Comparison of ENCODE assay signal across 9 cellular contexts in the genomic region with DNA sequence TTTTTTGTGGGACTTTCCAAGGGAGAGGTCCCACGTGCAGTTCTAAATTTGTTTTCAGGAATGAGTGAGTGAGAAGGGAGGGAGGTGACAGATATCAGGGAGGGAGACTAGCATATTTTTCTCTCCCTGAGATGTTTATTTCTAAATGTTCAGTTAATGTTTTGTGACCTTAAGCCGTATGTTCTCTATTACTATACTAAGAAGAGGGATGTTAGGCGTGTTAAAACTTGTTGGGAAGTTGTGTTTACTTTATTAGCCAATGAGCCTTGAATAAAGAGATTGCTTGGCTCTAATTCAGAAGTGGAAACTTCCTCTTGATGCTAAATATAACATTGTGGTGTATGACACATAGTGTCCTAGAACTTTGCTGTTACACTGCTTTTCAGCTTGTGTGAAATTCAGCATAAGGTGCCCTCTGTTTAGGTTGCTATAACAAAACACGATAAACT. TPM values are rescaled to one million over a fixed set of nuclear protein-coding genes. Genes with fewer than 3 reads are reported as not detected.
DNase-seq lines count a peak whose midpoint lies in the region; ATAC-seq and TF ChIP-seq lines count a peak whose summit lies in the region.
"Had no signal": no experiment of that assay in that cellular context is flagged by ENCODE, and none has a peak within 500 bp of the region (broad histone marks: within the 10 kb centered on the region; RNA-seq: fewer than 3 reads in every experiment).

No MANE protein-coding gene starts in this region.

- H3F3A ChIP-seq in PC-3 (ENCODE audit: low read length, unreplicated experiment) = no peaks in the 10 kb centered on the region

- H3K9ac ChIP-seq in PC-3 (ENCODE audit: low read length) = no peak overlapping the region

- H2AFZ ChIP-seq in PC-3 (ENCODE audit: low read length) = no peak overlapping the region

- POLR2A ChIA-PET in PC-3 (lab: Charles Lee; ENCODE audit: unreplicated experiment) = no interaction called here

- no peaks in the 10 kb centered on the region for H3K9me3 ChIP-seq in PC-3 (ENCODE audit: low read length)
- H3K9me3 ChIP-seq in right cardiac atrium (ENCODE audit: control insufficient read depth, low read length) = no peaks in the 10 kb centered on the region
- H3K9me3 ChIP-seq: neutrophil had no signal

- H3K9me2 ChIP-seq in PC-3 (replicated peaks; ENCODE audit: low read length) = no peaks in the 10 kb centered on the region

- ATAC-seq in PC-3 = peak; percentile 91
- peak; percentile 90 for ATAC-seq in right cardiac atrium
- no peak for ATAC-seq in GM21825 (IDR thresholded peaks at IDR 0.05; ENCODE audit: unreplicated experiment)

- TF ChIP-seq CTCF in C4-2B (conservative IDR thresholded peaks at IDR 0.05) (no peak), PC-3 (conservative IDR thresholded peaks at IDR 0.05; ENCODE audit: low read depth, low read length) (no peak)

- CTCF ChIA-PET in PC-3 (lab: Charles Lee) = no interaction called here

- H3K4me2 ChIP-seq in PC-3 (ENCODE audit: low read length) = peak overlapping the region; percentile 42

- H3K4me1 ChIP-seq in PC-3 (ENCODE audit: insufficient read depth, low read length) (peaks cover 11% of the 10 kb centered on the region; the same call in 1 of the 2 replicates), right cardiac atrium (ENCODE audit: control insufficient read depth, insufficient read depth, low read length) (no peaks in the 10 kb centered on the region)

- H3K79me2 ChIP-seq in PC-3 (ENCODE audit: low read length) = no peaks in the 10 kb centered on the region

- H3K27ac ChIP-seq in C4-2B (peak overlapping the region; percentile 28; the same call in 1 of the 2 replicates), PC-3 (ENCODE audit: low read length) (peak overlapping the region; percentile 7; the same call in 1 of the 2 replicates), right cardiac atrium (ENCODE audit: low read length) (peak overlapping the region; percentile 98)
- H3K27ac ChIP-seq: neutrophil had no signal

- 19% methylated on average over 4 of the region's 4 CpGs for WGBS in right cardiac atrium

- DNase-seq in H4 (ENCODE audit: low spot score) (peak; percentile 96), PC-3 (peak; percentile 65), right cardiac atrium (no peak), NCI-H524 treated with DMSO at 0.1 percent for 48 hours (lab: John Stamatoyannopoulos, UW) (no peak), NCI-H1048 (lab: John Stamatoyannopoulos, UW) (no peak)
- DNase-seq in activated CD8-positive, alpha-beta memory T cell treated with anti-CD3 and anti-CD28 coated beads for 24 hours = no peak

- intact Hi-C loops in PC-3 (cut with micrococcal nuclease) (loop anchor here (1.0 to 2.0 kb wide), 2 partner anchors 38 to 421 kb away; no protein-coding TSS in a partner anchor), right cardiac atrium (cut with DNase I) (no loop called here)

- no peak overlapping the region for H3K4me3 ChIP-seq in PC-3 (ENCODE audit: low read length)
- H3K4me3 ChIP-seq in right cardiac atrium (ENCODE audit: low read length) = no peak overlapping the region

- no TSS peak for BruUV-seq in PC-3 (replicated peaks; lab: Mats Ljungman, UMichigan)

- H3K27me3 ChIP-seq in PC-3 (ENCODE audit: low read length) (peaks cover 3% of the 10 kb centered on the region; the same call in 1 of the 2 replicates), right cardiac atrium (ENCODE audit: control insufficient read depth, insufficient read depth) (no peaks in the 10 kb centered on the region)
- H3K27me3 ChIP-seq: neutrophil had no signal

- H3K36me3 ChIP-seq in PC-3 (ENCODE audit: low read depth, low read length) = no peaks in the 10 kb centered on the region
- H3K36me3 ChIP-seq: neutrophil had no signal

- no peaks in the 10 kb centered on the region for H4K20me1 ChIP-seq in PC-3 (ENCODE audit: low read length)

RNA-seq across cellular contexts. Expression of gene DNAH11, which starts 37.3 kb away (rescaled TPM):
- 53.6 and 60.4 TPM in 2 replicates for total RNA-seq in H4 (2014; rRNA removed; shearing (Covaris generic))
- total RNA-seq in PC-3 (2014; rRNA removed) = 1.6 and 5.2 TPM in 2 replicates
- total RNA-seq in right cardiac atrium = 1 to 10 TPM; 3.7 to 6.4 (median 5.2) TPM
- polyA plus RNA-seq in right cardiac atrium = 0.86 TPM

Comparison
In these comparisons a context has a peak if more than half of its experiments do, and no peak if none do; other contexts are left out.
1. H3K27ac ChIP-seq: peak in every context shown above with its lines; median percentile 98 in right cardiac atrium; 28 in C4-2B; 7 in PC-3.
2. DNase-seq: peak in H4 (single experiment) and PC-3 (single experiment); none in right cardiac atrium (0 of 3), NCI-H524 treated with DMSO at 0.1 percent for 48 hours (single experiment), activated CD8-positive, alpha-beta memory T cell treated with anti-CD3 and anti-CD28 coated beads for 24 hours (single experiment) and NCI-H1048 (single experiment).